Comparison of ENCODE assay signal across 15 cellular contexts in the genomic region with DNA sequence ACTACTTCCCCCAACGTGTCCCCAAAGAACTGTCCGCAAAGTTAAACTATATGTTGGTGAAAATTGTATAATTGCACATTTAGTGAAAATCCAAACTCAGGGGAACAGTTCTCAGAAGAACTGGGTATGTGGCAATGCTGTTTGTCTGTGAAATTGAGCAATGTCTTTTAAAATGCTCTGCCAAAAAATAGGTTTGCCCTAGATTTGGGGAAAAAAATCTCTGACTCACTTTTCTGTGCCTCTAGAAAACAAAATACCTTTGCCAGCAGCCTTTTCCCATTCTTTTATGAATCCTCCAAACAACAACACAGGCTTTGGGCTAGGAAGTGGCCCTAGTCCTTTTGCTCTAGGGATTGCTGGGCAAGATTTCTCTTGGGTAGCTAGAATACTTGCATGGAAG. TPM values are rescaled to one million over a fixed set of nuclear protein-coding genes. Genes with fewer than 3 reads are reported as not detected.
DNase-seq lines count a peak whose midpoint lies in the region; ATAC-seq, FAIRE-seq and TF ChIP-seq lines count a peak whose summit lies in the region.
"Had no signal": no experiment of that assay in that cellular context is flagged by ENCODE, and none has a peak within 500 bp of the region (broad histone marks: within the 10 kb centered on the region; RNA-seq: fewer than 3 reads in every experiment).

No MANE protein-coding gene starts in this region.

- H3K36me3 Mint-ChIP-seq in stimulated activated naive B cell treated with anti-CD40 and anti-IgM and Interleukin-4, amounts not matched to agents 10 μg/mL and 1 μg/mL and 100 μg/mL, for 72 hours, result peaks cover 0 to 4% of the 10 kb centered on the region in 2 donors
- H3K36me3 Mint-ChIP-seq: CD4-positive, CD25-positive, alpha-beta regulatory T cell; immature natural killer cell had no signal

- H3K4me3 ChIP-seq in adipocyte (ENCODE audit: low read length) (no peak overlapping the region), foreskin fibroblast (ENCODE audit: low read depth in 1 of 2, low read length in 2 of 2) (no peak overlapping the region), small intestine (ENCODE audit: low read depth in 1 of 2, low read length in 2 of 2) (no peak overlapping the region)

- H3K4me1 Mint-ChIP-seq in stimulated activated naive B cell treated with anti-CD40 and anti-IgM and Interleukin-4, amounts not matched to agents 10 μg/mL and 1 μg/mL and 100 μg/mL, for 72 hours, result peaks cover 9 to 15% of the 10 kb centered on the region in 2 donors
- H3K4me1 Mint-ChIP-seq: CD4-positive, CD25-positive, alpha-beta regulatory T cell; immature natural killer cell had no signal

- no peak overlapping the region for H3K4me3 Mint-ChIP-seq in stimulated activated naive B cell treated with anti-CD40 and anti-IgM and Interleukin-4, amounts not matched to agents 10 μg/mL and 1 μg/mL and 100 μg/mL, for 72 hours
- H3K4me3 Mint-ChIP-seq: CD4-positive, CD25-positive, alpha-beta regulatory T cell; immature natural killer cell had no signal

- WGBS in small intestine, 3 donors, result 89 to 98% (median 90%) methylated on average over 2 of the region's 2 CpGs

- H3K9me3 ChIP-seq in adipocyte (ENCODE audit: control insufficient read depth, low read length) (peaks cover 6% of the 10 kb centered on the region), small intestine (ENCODE audit: control insufficient read depth, low read depth) (no peaks in the 10 kb centered on the region)

- no peaks in the 10 kb centered on the region for H3K36me3 ChIP-seq in adipocyte (ENCODE audit: control insufficient read depth, insufficient read depth, low read length, severe bottlenecking)
- no peaks in the 10 kb centered on the region for H3K36me3 ChIP-seq in small intestine (ENCODE audit: control insufficient read depth in 2 of 2, insufficient read depth in 2 of 2, low read length in 2 of 2)

- no peaks in the 10 kb centered on the region for H3K27me3 Mint-ChIP-seq in stimulated activated naive B cell treated with anti-CD40 and anti-IgM and Interleukin-4, amounts not matched to agents 10 μg/mL and 1 μg/mL and 100 μg/mL, for 72 hours
- H3K27me3 Mint-ChIP-seq: CD4-positive, CD25-positive, alpha-beta regulatory T cell had no signal

- FAIRE-seq in small intestine (lab: Jason Lieb, UNC), result no peak
- FAIRE-seq: urothelium cell line had no signal

- peak overlapping the region; percentile 84 for H3K27ac Mint-ChIP-seq in stimulated activated naive B cell treated with anti-CD40 and anti-IgM and Interleukin-4, amounts not matched to agents 10 μg/mL and 1 μg/mL and 100 μg/mL, for 72 hours
- H3K27ac Mint-ChIP-seq: activated T-helper 2 cell treated with anti-CD3 and anti-CD28 coated beads, Interferon-gamma antibody, Interleukin-2, Interleukin-4, amounts not matched to agents 10 μg/mL and 5 μg/mL and 100 μg/mL, durations not matched to agents 14 hours and 24 hours and 36 hours; CD4-positive, CD25-positive, alpha-beta regulatory T cell; immature natural killer cell had no signal

- no peak overlapping the region for H3K27ac ChIP-seq in small intestine (ENCODE audit: low read depth in 1 of 2, low read length in 1 of 2)

- H3K27me3 ChIP-seq in adipocyte (replicated peaks; ENCODE audit: control insufficient read depth, insufficient read depth, low read length) (no peaks in the 10 kb centered on the region), small intestine (ENCODE audit: control insufficient read depth in 2 of 2, insufficient read depth in 2 of 2, low read length in 2 of 2) (no peaks in the 10 kb centered on the region)

- peaks cover 7% of the 10 kb centered on the region for H3K4me1 ChIP-seq in adipocyte (ENCODE audit: control insufficient read depth, insufficient read depth, low read length)
- H3K4me1 ChIP-seq in small intestine (ENCODE audit: control insufficient read depth in 2 of 2, insufficient read depth in 1 of 2, low read depth in 1 of 2, low read length in 1 of 2), result no peaks in the 10 kb centered on the region

- no peak overlapping the region for H3K9ac ChIP-seq in adipocyte (ENCODE audit: low read length)

- no peak for TF ChIP-seq CTCF in foreskin fibroblast (IDR thresholded peaks at IDR 0.05; ENCODE audit: low read depth, low read length)

- DNase-seq in HCEC 1CT (peak; percentile 51), adipocyte (ENCODE audit: low read depth) (peak; percentile 93), foreskin fibroblast (peak; percentile 41 to 72), germinal center (ENCODE audit: low spot score) (no peak), NCI-H526 (lab: John Stamatoyannopoulos, UW) (no peak), small intestine (no peak)
- no peak for DNase-seq in stimulated activated naive B cell treated with anti-CD40 and anti-IgM and Interleukin-4, amounts not matched to agents 10 μg/mL and 1 μg/mL and 100 μg/mL, for 72 hours
- DNase-seq: CD4-positive, CD25-positive, alpha-beta regulatory T cell; immature natural killer cell; NCI-H1417; NCI-H2171 treated with DMSO at 0.1 percent for 48 hours; stimulated activated naive CD4-positive, alpha-beta T cell had no signal

- no peak for ATAC-seq in stimulated activated naive B cell treated with anti-CD40 and anti-IgM and Interleukin-4, amounts not matched to agents 10 μg/mL and 1 μg/mL and 100 μg/mL, for 72 hours (replicated peaks)
- ATAC-seq: HCT116 had no signal

- no peaks in the 10 kb centered on the region for H3K9me3 Mint-ChIP-seq in stimulated activated naive B cell treated with anti-CD40 and anti-IgM and Interleukin-4, amounts not matched to agents 10 μg/mL and 1 μg/mL and 100 μg/mL, for 72 hours
- H3K9me3 Mint-ChIP-seq: activated T-helper 2 cell treated with anti-CD3 and anti-CD28 coated beads, Interferon-gamma antibody, Interleukin-2, Interleukin-4, amounts not matched to agents 10 μg/mL and 5 μg/mL and 100 μg/mL, durations not matched to agents 14 hours and 24 hours and 36 hours had no signal

RNA-seq across cellular contexts. Expression of a gene that starts 37.4 kb away (rescaled TPM):
- polyA plus RNA-seq in small intestine, result 10 to 100 TPM in 2 of 3 donors, 1 to 10 TPM in 1; 5.7 to 13.7 (median 11.6) TPM
- polyA plus RNA-seq: CD4-positive, CD25-positive, alpha-beta regulatory T cell; immature natural killer cell had no signal

Comparison
In these comparisons a context has a peak if more than half of its experiments do, and no peak if none do; other contexts are left out.
1. DNase-seq: peak in HCEC 1CT (single experiment), adipocyte (single experiment) and foreskin fibroblast (2 of 2); none in stimulated activated naive B cell treated with anti-CD40 and anti-IgM and Interleukin-4, amounts not matched to agents 10 μg/mL and 1 μg/mL and 100 μg/mL, for 72 hours (single experiment), germinal center (single experiment), NCI-H526 (0 of 2) and small intestine (single experiment).